14 cellular contexts compared by ENCODE assay signal in the genomic region with DNA sequence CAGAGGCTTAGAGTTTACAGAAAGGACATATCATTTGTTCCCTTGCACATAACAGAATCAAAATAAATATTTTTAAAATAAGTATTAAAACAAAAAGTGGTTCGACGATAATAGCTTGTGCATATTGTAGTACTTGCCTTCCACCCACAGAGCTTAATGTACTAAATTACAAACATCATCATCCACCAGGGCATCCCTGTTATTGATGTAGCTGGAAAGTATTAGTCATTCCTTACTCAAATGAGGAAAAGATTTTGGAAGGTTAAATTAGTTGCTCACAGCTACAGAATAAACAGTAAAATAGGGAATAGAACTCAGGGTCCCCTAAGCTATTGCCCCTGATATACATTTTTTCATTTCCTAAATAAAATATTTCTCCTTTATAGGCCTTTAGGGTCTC.
DNase-seq lines count a peak whose midpoint lies in the region; ATAC-seq and TF ChIP-seq lines count a peak whose summit lies in the region.
"Had no signal": no experiment of that assay in that cellular context is flagged by ENCODE, and none has a peak within 500 bp of the region (broad histone marks: within the 10 kb centered on the region; RNA-seq: fewer than 3 reads in every experiment).

No MANE protein-coding gene starts in this region.

- POLR2A ChIA-PET in IMR-90 (lab: Charles Lee; ENCODE audit: unreplicated experiment), result no interaction called here

- TF ChIP-seq RAD21 in IMR-90 (IDR thresholded peaks at IDR 0.05; ENCODE audit: low read length), result no peak

- intact Hi-C loops in IMR-90 (cut with micrococcal nuclease) (no loop called here), mucosa of descending colon (cut with DNase I, micrococcal nuclease) (no loop called here)

- H3K4me3 ChIP-seq in IMR-90 (ENCODE audit: insufficient read depth, low read depth, low read length) (no peak overlapping the region), mucosa of descending colon (no peak overlapping the region), MG63 (no peak overlapping the region), trophoblast cell (ENCODE audit: low read depth, low read length) (no peak overlapping the region)

- H3K9me1 ChIP-seq in IMR-90 (ENCODE audit: insufficient read depth, low read length), result peaks cover 3% of the 10 kb centered on the region; the same call in 1 of the 2 replicates

- H2BK15ac ChIP-seq in IMR-90 (ENCODE audit: low read depth, low read length), result no peak overlapping the region

- H3K23ac ChIP-seq in IMR-90 (ENCODE audit: low read depth, low read length) (no peak overlapping the region), trophoblast cell (ENCODE audit: low read length) (no peak overlapping the region)

- peak; percentile 86 for ATAC-seq in IMR-90 (ENCODE audit: low read depth)
- ATAC-seq in mucosa of descending colon, result peak; percentile 15
- ATAC-seq in GM18868 (IDR thresholded peaks at IDR 0.05; ENCODE audit: unreplicated experiment), result no peak
- no peak for ATAC-seq in HG03039 (IDR thresholded peaks at IDR 0.05; ENCODE audit: unreplicated experiment)

- H3K79me1 ChIP-seq in IMR-90 (ENCODE audit: low read depth in 1 of 2, low read length in 2 of 2) (peaks cover 18 to 42% of the 10 kb centered on the region in 2 experiments), trophoblast cell (ENCODE audit: low read length) (no peaks in the 10 kb centered on the region)

- H2BK5ac ChIP-seq in IMR-90 (ENCODE audit: low read depth, low read length, poor library complexity, severe bottlenecking), result no peak overlapping the region
- no peak overlapping the region for H2BK5ac ChIP-seq in trophoblast cell (ENCODE audit: low read depth, low read length, poor library complexity)

- peaks cover 3% of the 10 kb centered on the region; the same call in 1 of the 2 replicates for H4K20me1 ChIP-seq in IMR-90 (ENCODE audit: insufficient read depth, low read length)

- H3K9me3 ChIP-seq in IMR-90 (ENCODE audit: control insufficient read depth, insufficient read depth, low read length), result peaks cover 1% of the 10 kb centered on the region; the same call in 1 of the 2 replicates
- no peaks in the 10 kb centered on the region for H3K9me3 ChIP-seq in mucosa of descending colon
- no peaks in the 10 kb centered on the region for H3K9me3 ChIP-seq in MG63
- no peaks in the 10 kb centered on the region for H3K9me3 ChIP-seq in trophoblast cell (ENCODE audit: insufficient read depth, low read depth, low read length)
- H3K9me3 ChIP-seq: Caco-2 had no signal

- peak; percentile 44 for DNase-seq in AG09319 (ENCODE audit: extremely low read depth, low read depth)
- DNase-seq in IMR-90, result peak; percentile 78
- DNase-seq in dermis microvascular lymphatic vessel endothelial cell (ENCODE audit: low read depth in 2 of 2), result peak; percentile 63 to 76
- DNase-seq in mucosa of descending colon, result no peak
- no peak for DNase-seq in MG63
- no peak for DNase-seq in trophoblast cell
- DNase-seq: Caco-2; cerebellar nuclear complex; hypothalamus; NCI-H1417 treated with DMSO at 0.1 percent for 48 hours; stimulated activated naive CD4-positive, alpha-beta T cell; T-helper 9 cell had no signal

- CTCF ChIA-PET in IMR-90 (lab: Yijun Ruan, JAX), result no interaction called here

- no TSS peak for BruUV-seq in IMR-90 (replicated peaks; lab: Mats Ljungman, UMichigan)

- H3K27ac ChIP-seq in IMR-90 (ENCODE audit: insufficient read depth, low read length) (no peak overlapping the region), trophoblast cell (ENCODE audit: low read depth, low read length) (no peak overlapping the region)

- H2AK5ac ChIP-seq in IMR-90 (ENCODE audit: low read depth, low read length) (no peak overlapping the region), trophoblast cell (ENCODE audit: low read length) (no peak overlapping the region)

- no peak overlapping the region for H4K12ac ChIP-seq in trophoblast cell (ENCODE audit: low read depth, low read length)

- TF ChIP-seq POLR2A in IMR-90 (IDR thresholded peaks at IDR 0.05; ENCODE audit: low read depth, low read length), result no peak

- H3K4me1 ChIP-seq in IMR-90 (ENCODE audit: control insufficient read depth, insufficient read depth, low read length) (no peaks in the 10 kb centered on the region; the same call in 1 of the 2 replicates), mucosa of descending colon (ENCODE audit: low read depth) (peaks cover 38% of the 10 kb centered on the region), trophoblast cell (ENCODE audit: control insufficient read depth in 1 of 2, insufficient read depth in 2 of 2, low read length in 2 of 2) (no peaks in the 10 kb centered on the region)

- TF ChIP-seq CTCF in AG09319 (IDR thresholded peaks at IDR 0.05; ENCODE audit: low read depth, low read length) (no peak), IMR-90 (conservative IDR thresholded peaks at IDR 0.05; ENCODE audit: low read depth, low read length) (no peak), mucosa of descending colon (IDR thresholded peaks at IDR 0.05) (no peak)

- no peak overlapping the region for H2AK9ac ChIP-seq in IMR-90 (replicated peaks; ENCODE audit: low read depth, low read length, poor library complexity)

- no peak overlapping the region for H4K8ac ChIP-seq in IMR-90 (ENCODE audit: low read depth in 2 of 2, low read length in 2 of 2)
- H4K8ac ChIP-seq in trophoblast cell (ENCODE audit: low read depth, low read length), result no peak overlapping the region

- no peak overlapping the region for H2BK20ac ChIP-seq in IMR-90 (ENCODE audit: low read depth, low read length)

- H2BK120ac ChIP-seq in IMR-90 (ENCODE audit: low read depth, low read length) (no peak overlapping the region), trophoblast cell (ENCODE audit: insufficient read depth, low read length, poor library complexity) (no peak overlapping the region)

- peaks cover under 1% of the 10 kb centered on the region; the same call in 1 of the 2 replicates for H3K36me3 ChIP-seq in IMR-90 (ENCODE audit: control insufficient read depth, insufficient read depth, low read length)
- H3K36me3 ChIP-seq in mucosa of descending colon (ENCODE audit: low read depth), result no peaks in the 10 kb centered on the region
- no peaks in the 10 kb centered on the region for H3K36me3 ChIP-seq in MG63
- no peaks in the 10 kb centered on the region for H3K36me3 ChIP-seq in trophoblast cell (ENCODE audit: control insufficient read depth in 1 of 2, insufficient read depth in 2 of 2, low read length in 2 of 2)

- H3K79me2 ChIP-seq in trophoblast cell (ENCODE audit: control insufficient read depth, insufficient read depth, low read length, poor library complexity), result no peaks in the 10 kb centered on the region

- H4K5ac ChIP-seq in IMR-90 (ENCODE audit: low read depth, low read length), result no peak overlapping the region

- H3K4me2 ChIP-seq in IMR-90 (ENCODE audit: low read depth, low read length) (0 out of 2 replicates have a peak overlapping the region, but pooled peaks have one; percentile 30), trophoblast cell (ENCODE audit: low read length) (no peak overlapping the region)

- dilution Hi-C loops in IMR-90 (cut with HindIII; ENCODE audit: low sequenced_read_pairs, unreplicated experiment), result no loop called here

- in situ Hi-C loops in IMR-90 (cut with MboI; ENCODE audit: low sequenced_read_pairs), result no loop called here

- H3K18ac ChIP-seq in IMR-90 (ENCODE audit: low read depth, low read length), result no peak overlapping the region
- H3K18ac ChIP-seq in trophoblast cell (ENCODE audit: low read length), result no peak overlapping the region

- H3K14ac ChIP-seq in IMR-90 (replicated peaks; ENCODE audit: low read depth, low read length) (no peak overlapping the region), trophoblast cell (ENCODE audit: low read length) (no peak overlapping the region)

- H2BK12ac ChIP-seq in trophoblast cell (ENCODE audit: low read length), result no peak overlapping the region

- H3K4ac ChIP-seq in IMR-90 (ENCODE audit: low read depth, low read length), result no peak overlapping the region
- H3K4ac ChIP-seq in trophoblast cell (ENCODE audit: low read depth, low read length), result no peak overlapping the region

- no CpG with 5 or more reads among the region's 2 CpGs for WGBS in IMR-90 (ENCODE audit: extremely low coverage in 2 of 2, insufficient read length in 1 of 2), 2 experiments
- WGBS in trophoblast cell (ENCODE audit: extremely low coverage, insufficient coverage, insufficient read length), result no CpG with 5 or more reads among the region's 2 CpGs

- H3K9ac ChIP-seq in IMR-90 (ENCODE audit: low read depth, low read length) (no peak overlapping the region), trophoblast cell (ENCODE audit: low read length) (no peak overlapping the region)

- H4K91ac ChIP-seq in IMR-90 (ENCODE audit: insufficient read depth, low read depth, low read length), result no peak overlapping the region
- no peak overlapping the region for H4K91ac ChIP-seq in trophoblast cell (ENCODE audit: low read depth, low read length)

- H3K56ac ChIP-seq in IMR-90 (ENCODE audit: extremely low read depth, insufficient read depth, low read length), result no peak overlapping the region

- H2AFZ ChIP-seq in IMR-90 (replicated peaks; ENCODE audit: low read length, poor library complexity) (no peak overlapping the region), trophoblast cell (ENCODE audit: insufficient read depth, low read length, poor library complexity) (no peak overlapping the region)

- H3K27me3 ChIP-seq in IMR-90 (ENCODE audit: control insufficient read depth, insufficient read depth, low read length) (no peaks in the 10 kb centered on the region), MG63 (no peaks in the 10 kb centered on the region), trophoblast cell (ENCODE audit: insufficient read depth, low read length) (no peaks in the 10 kb centered on the region)

TF ChIP-seq in IMR-90, 13 proteins besides CTCF, POLR2A, EP300 and RAD21:
- no peak for TF ChIP-seq RFX5 (IDR thresholded peaks at IDR 0.05; ENCODE audit: low read depth, low read length)
- TF ChIP-seq MAFK (IDR thresholded peaks at IDR 0.05; ENCODE audit: low read depth, low read length), result no peak
- no peak for TF ChIP-seq CEBPB (IDR thresholded peaks at IDR 0.05; ENCODE audit: low read depth, low read length)

Comparison
In these comparisons a context has a peak if more than half of its experiments do, and no peak if none do; other contexts are left out.
1. DNase-seq: peak in AG09319 (single experiment), IMR-90 (single experiment) and dermis microvascular lymphatic vessel endothelial cell (2 of 2); none in mucosa of descending colon (0 of 3), MG63 (single experiment) and trophoblast cell (0 of 2).
2. ATAC-seq: peak in IMR-90 (single experiment) and mucosa of descending colon (single experiment); none in GM18868 (single experiment) and HG03039 (single experiment).